ENCODE assay signal across 9 cellular contexts in genomic region chr2:205776139-205776538, GRCh38.
DNase-seq lines count a peak whose midpoint lies in the region; ATAC-seq, FAIRE-seq and TF ChIP-seq lines count a peak whose summit lies in the region.
"Had no signal": no experiment of that assay in that cellular context is flagged by ENCODE, and none has a peak within 500 bp of the region (broad histone marks: within the 10 kb centered on the region; RNA-seq: fewer than 3 reads in every experiment).

No MANE protein-coding gene starts in this region.

- no peak for ATAC-seq in GM18520 (IDR thresholded peaks at IDR 0.05; ENCODE audit: unreplicated experiment)

- H3K27ac Mint-ChIP-seq in endodermal cell (no peak overlapping the region), neural crest cell (ENCODE audit: unreplicated experiment) (no peak overlapping the region)

- FAIRE-seq in RCC 7860 (lab: Jason Lieb, UNC): no peak

- 79% methylated on average over 19 of the region's 19 CpGs; no CpG with 5 or more reads in 1 of the 2 experiments for WGBS in endodermal cell (ENCODE audit: insufficient coverage in 1 of 2, insufficient read length in 1 of 2), 2 experiments

- no peak overlapping the region for H3K27ac ChIP-seq in HEK293 (ENCODE audit: extremely low read depth, low read depth, low read length)
- H3K27ac ChIP-seq in Peyer's patch: peak overlapping the region in 1 of 4 donors; percentile 16
- H3K27ac ChIP-seq in endodermal cell (ENCODE audit: low read depth, low read length): no peak overlapping the region
- H3K27ac ChIP-seq: BLaER1 treated with 17β-estradiol and CSF1 and Interleukin-3, amounts not matched to agents 10 nM and 100 nM had no signal

- no peak overlapping the region for H3K4me3 Mint-ChIP-seq in endodermal cell
- no peak overlapping the region for H3K4me3 Mint-ChIP-seq in neural crest cell

- H3K9me3 Mint-ChIP-seq in endodermal cell: no peaks in the 10 kb centered on the region
- no peaks in the 10 kb centered on the region for H3K9me3 Mint-ChIP-seq in neural crest cell

- DNase-seq in NCI-H2107 treated with DMSO at 0.1 percent for 48 hours (lab: John Stamatoyannopoulos, UW; ENCODE audit: unreplicated experiment) (peak; percentile 19), NCI-H2107 (lab: John Stamatoyannopoulos, UW) (no peak), Peyer's patch (peak in 2 of 3 donors; percentile 57 to 74), endodermal cell (peak; percentile 97), neural crest cell (ENCODE audit: low read depth, low spot score) (peak; percentile 62), RCC 7860 (ENCODE audit: low spot score) (no peak)

- no peak overlapping the region for H3K4me3 ChIP-seq in HEK293 (ENCODE audit: low read depth, low read length)
- H3K4me3 ChIP-seq in Peyer's patch: no peak overlapping the region
- no peak overlapping the region for H3K4me3 ChIP-seq in endodermal cell (ENCODE audit: low read length)
- H3K4me3 ChIP-seq: BLaER1 treated with 17β-estradiol and CSF1 and Interleukin-3, amounts not matched to agents 10 nM and 100 nM had no signal

- POLR2A ChIA-PET in HEK293 (lab: Yijun Ruan, JAX): no interaction called here

- peaks cover 3% of the 10 kb centered on the region; the same call in 1 of the 2 replicates for H3K4me1 ChIP-seq in HEK293 (ENCODE audit: control insufficient read depth, insufficient read depth, low read length)
- peaks cover 0 to 10% (median 0%) of the 10 kb centered on the region in 4 donors for H3K4me1 ChIP-seq in Peyer's patch
- H3K4me1 ChIP-seq in endodermal cell (ENCODE audit: control insufficient read depth, insufficient read depth, low read length): peaks cover 5% of the 10 kb centered on the region

- no peak for TF ChIP-seq POLR2A in Peyer's patch (IDR thresholded peaks at IDR 0.05)

- H3K27me3 ChIP-seq in Peyer's patch (no peaks in the 10 kb centered on the region), endodermal cell (ENCODE audit: control insufficient read depth, insufficient read depth, low read length, poor library complexity, severe bottlenecking) (no peaks in the 10 kb centered on the region)
- H3K27me3 ChIP-seq: BLaER1 treated with 17β-estradiol and CSF1 and Interleukin-3, amounts not matched to agents 10 nM and 100 nM had no signal

- no peaks in the 10 kb centered on the region for H3K27me3 Mint-ChIP-seq in endodermal cell (ENCODE audit: insufficient read depth)
- no peaks in the 10 kb centered on the region for H3K27me3 Mint-ChIP-seq in neural crest cell (ENCODE audit: low read depth)

- TF ChIP-seq CTCF in HEK293 (tag by site-specific recombination; IDR thresholded peaks at IDR 0.05): peak; percentile 64
- TF ChIP-seq CTCF in Peyer's patch (IDR thresholded peaks at IDR 0.05): peak in 4 of 6 experiments; percentile 50 to 69 (median 62)
- peak; percentile 99 for TF ChIP-seq CTCF in endodermal cell (conservative IDR thresholded peaks at IDR 0.05)
- TF ChIP-seq CTCF in neural crest cell (conservative IDR thresholded peaks at IDR 0.05): peak; percentile 67

- H3K36me3 Mint-ChIP-seq in endodermal cell (ENCODE audit: low read depth): peaks cover 10% of the 10 kb centered on the region
- peaks cover 11% of the 10 kb centered on the region for H3K36me3 Mint-ChIP-seq in neural crest cell (ENCODE audit: low read depth)

- CTCF ChIA-PET in HEK293 (lab: Yijun Ruan, JAX): interaction anchor here (0.7 to 5.5 kb wide), 17 partner anchors 17 to 184 kb away, joined by 3 to 59 read pairs (median 4); no protein-coding TSS in a partner anchor

- H3K4me1 Mint-ChIP-seq in endodermal cell (peaks cover 19% of the 10 kb centered on the region), neural crest cell (peaks cover 29% of the 10 kb centered on the region)

- H3K9ac ChIP-seq in endodermal cell (ENCODE audit: extremely low read depth, low read length, poor library complexity, severe bottlenecking): no peak overlapping the region
- H3K9ac ChIP-seq: BLaER1 treated with 17β-estradiol and CSF1 and Interleukin-3, amounts not matched to agents 10 nM and 100 nM had no signal

- H3K9me3 ChIP-seq in HEK293 (ENCODE audit: control insufficient read depth, insufficient read depth, low read depth, low read length): no peaks in the 10 kb centered on the region
- H3K9me3 ChIP-seq in Peyer's patch: no peaks in the 10 kb centered on the region
- H3K9me3 ChIP-seq in endodermal cell (ENCODE audit: control insufficient read depth, low read length): no peaks in the 10 kb centered on the region

- H3K36me3 ChIP-seq in HEK293 (ENCODE audit: control insufficient read depth in 2 of 2, insufficient read depth in 1 of 2, low read length in 2 of 2): no peaks in the 10 kb centered on the region
- no peaks in the 10 kb centered on the region for H3K36me3 ChIP-seq in Peyer's patch
- peaks cover 9% of the 10 kb centered on the region for H3K36me3 ChIP-seq in endodermal cell (ENCODE audit: control insufficient read depth, insufficient read depth, low read length)

TF ChIP-seq in HEK293, 187 proteins besides CTCF, POLR2A, EP300 and RAD21:
- TF ChIP-seq, protein P1, sequence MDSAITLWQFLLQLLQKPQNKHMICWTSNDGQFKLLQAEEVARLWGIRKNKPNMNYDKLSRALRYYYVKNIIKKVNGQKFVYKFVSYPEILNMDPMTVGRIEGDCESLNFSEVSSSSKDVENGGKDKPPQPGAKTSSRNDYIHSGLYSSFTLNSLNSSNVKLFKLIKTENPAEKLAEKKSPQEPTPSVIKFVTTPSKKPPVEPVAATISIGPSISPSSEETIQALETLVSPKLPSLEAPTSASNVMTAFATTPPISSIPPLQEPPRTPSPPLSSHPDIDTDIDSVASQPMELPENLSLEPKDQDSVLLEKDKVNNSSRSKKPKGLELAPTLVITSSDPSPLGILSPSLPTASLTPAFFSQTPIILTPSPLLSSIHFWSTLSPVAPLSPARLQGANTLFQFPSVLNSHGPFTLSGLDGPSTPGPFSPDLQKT (IDR thresholded peaks at IDR 0.05; ENCODE audit: borderline replicate concordance, low read depth, low read length): no peak
- no peak for TF ChIP-seq ZFHX2 (tag by site-specific recombination; conservative IDR thresholded peaks at IDR 0.05)
- TF ChIP-seq, protein P2, sequence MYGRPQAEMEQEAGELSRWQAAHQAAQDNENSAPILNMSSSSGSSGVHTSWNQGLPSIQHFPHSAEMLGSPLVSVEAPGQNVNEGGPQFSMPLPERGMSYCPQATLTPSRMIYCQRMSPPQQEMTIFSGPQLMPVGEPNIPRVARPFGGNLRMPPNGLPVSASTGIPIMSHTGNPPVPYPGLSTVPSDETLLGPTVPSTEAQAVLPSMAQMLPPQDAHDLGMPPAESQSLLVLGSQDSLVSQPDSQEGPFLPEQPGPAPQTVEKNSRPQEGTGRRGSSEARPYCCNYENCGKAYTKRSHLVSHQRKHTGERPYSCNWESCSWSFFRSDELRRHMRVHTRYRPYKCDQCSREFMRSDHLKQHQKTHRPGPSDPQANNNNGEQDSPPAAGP (tag by site-specific recombination; IDR thresholded peaks at IDR 0.05): no peak
- no peak for TF ChIP-seq TCF7L2 (IDR thresholded peaks at IDR 0.05; ENCODE audit: borderline replicate concordance, low read depth, low read length)

Comparison
In these comparisons a context has a peak if more than half of its experiments do, and no peak if none do; other contexts are left out.
1. DNase-seq: peak in NCI-H2107 treated with DMSO at 0.1 percent for 48 hours (single experiment), Peyer's patch (2 of 3), endodermal cell (single experiment) and neural crest cell (single experiment); none in NCI-H2107 (single experiment) and RCC 7860 (single experiment).
2. Peak in every context shown above with its lines, with median percentiles within 50 percentile points of each other: CTCF ChIP-seq.